In genomic region chr19:535017-535835, GRCh38 we compare ENCODE assay signal across 12 cellular contexts. TPM values are rescaled to one million over a fixed set of nuclear protein-coding genes. Genes with fewer than 3 reads are reported as not detected.
DNase-seq lines count a peak whose midpoint lies in the region; ATAC-seq and TF ChIP-seq lines count a peak whose summit lies in the region.
"Had no signal": no experiment of that assay in that cellular context is flagged by ENCODE, and none has a peak within 500 bp of the region (broad histone marks: within the 10 kb centered on the region; RNA-seq: fewer than 3 reads in every experiment).

No MANE protein-coding gene starts in this region.

- H3K27ac Mint-ChIP-seq in effector memory CD8-positive, alpha-beta T cell: peak overlapping the region in 1 of 2 donors; percentile 86
- H3K27ac Mint-ChIP-seq in progenitor cell of endocrine pancreas: no peak overlapping the region

- TF ChIP-seq CTCF in progenitor cell of endocrine pancreas (IDR thresholded peaks at IDR 0.05; ENCODE audit: unreplicated experiment): no peak

- peak; percentile 41 for DNase-seq in NCI-H2029 (lab: John Stamatoyannopoulos, UW)
- no peak for DNase-seq in NCI-H2029 treated with DMSO at 0.1 percent for 48 hours (lab: John Stamatoyannopoulos, UW)
- DNase-seq in NCI-H2196 treated with DMSO at 0.1 percent for 48 hours (lab: John Stamatoyannopoulos, UW; ENCODE audit: unreplicated experiment): peak; percentile 58
- no peak for DNase-seq in effector memory CD8-positive, alpha-beta T cell
- no peak for DNase-seq in progenitor cell of endocrine pancreas (ENCODE audit: low spot score, unreplicated experiment)
- no peak for DNase-seq in anterior cingulate cortex (lab: John Stamatoyannopoulos, UW)
- no peak for DNase-seq in AG08396 (ENCODE audit: low spot score)
- DNase-seq: 8988T, GDM1, NCI-H2107 had no signal

- H3K27me3 Mint-ChIP-seq in effector memory CD8-positive, alpha-beta T cell: no peaks in the 10 kb centered on the region
- no peaks in the 10 kb centered on the region for H3K27me3 Mint-ChIP-seq in progenitor cell of endocrine pancreas

- peaks cover 15 to 16% of the 10 kb centered on the region in 2 donors for H3K4me1 Mint-ChIP-seq in effector memory CD8-positive, alpha-beta T cell (ENCODE audit: low read depth in 2 of 2)
- H3K4me1 Mint-ChIP-seq in progenitor cell of endocrine pancreas (ENCODE audit: low read depth): peaks cover 7% of the 10 kb centered on the region

- H3K36me3 Mint-ChIP-seq in effector memory CD8-positive, alpha-beta T cell (ENCODE audit: insufficient read depth): peaks cover 48% of the 10 kb centered on the region
- peaks cover 4% of the 10 kb centered on the region for H3K36me3 Mint-ChIP-seq in progenitor cell of endocrine pancreas (ENCODE audit: insufficient read depth)

- H3K4me3 Mint-ChIP-seq in effector memory CD8-positive, alpha-beta T cell: peak overlapping the region; percentile 62 to 70
- H3K4me3 Mint-ChIP-seq in progenitor cell of endocrine pancreas (ENCODE audit: low read depth): peak overlapping the region; percentile 55

- no peaks in the 10 kb centered on the region for H3K9me3 Mint-ChIP-seq in effector memory CD8-positive, alpha-beta T cell
- no peaks in the 10 kb centered on the region for H3K9me3 Mint-ChIP-seq in progenitor cell of endocrine pancreas (ENCODE audit: low read depth)

- no peak for ATAC-seq in effector memory CD8-positive, alpha-beta T cell (replicated peaks)
- no peak for ATAC-seq in GM18520 (IDR thresholded peaks at IDR 0.05; ENCODE audit: unreplicated experiment)

RNA-seq across cellular contexts. Expression of gene CDC34, which starts 3.7 kb away (rescaled TPM):
- 96.9 and 100 TPM in 2 replicates for total RNA-seq in progenitor cell of endocrine pancreas

RNA-seq across cellular contexts. Expression of gene GZMM, which starts 8.6 kb away (rescaled TPM):
- total RNA-seq in progenitor cell of endocrine pancreas: 0.31 TPM in 1 of 2 replicates, not detected in the other
- total RNA-seq: SJSA1 had no signal

RNA-seq across cellular contexts. Expression of gene TPGS1, which starts 27.9 kb away (rescaled TPM):
- total RNA-seq in progenitor cell of endocrine pancreas: 16.4 and 18.0 TPM in 2 replicates

RNA-seq across cellular contexts. Expression of gene BSG, which starts 37.2 kb away (rescaled TPM):
- total RNA-seq in progenitor cell of endocrine pancreas: 464 and 472 TPM in 2 replicates

RNA-seq across cellular contexts. Expression of gene MADCAM1, which starts 38.9 kb away (rescaled TPM):
- 0.77 and 1.0 TPM in 2 replicates for total RNA-seq in progenitor cell of endocrine pancreas
- total RNA-seq: SJSA1 had no signal

Comparison
In these comparisons a context has a peak if more than half of its experiments do, and no peak if none do; other contexts are left out.
1. DNase-seq: peak in NCI-H2029 (single experiment) and NCI-H2196 treated with DMSO at 0.1 percent for 48 hours (single experiment); none in NCI-H2029 treated with DMSO at 0.1 percent for 48 hours (single experiment), effector memory CD8-positive, alpha-beta T cell (0 of 3), progenitor cell of endocrine pancreas (single experiment), anterior cingulate cortex (0 of 58) and AG08396 (single experiment).